ENCODE assay signal across 10 cellular contexts in the genomic region with DNA sequence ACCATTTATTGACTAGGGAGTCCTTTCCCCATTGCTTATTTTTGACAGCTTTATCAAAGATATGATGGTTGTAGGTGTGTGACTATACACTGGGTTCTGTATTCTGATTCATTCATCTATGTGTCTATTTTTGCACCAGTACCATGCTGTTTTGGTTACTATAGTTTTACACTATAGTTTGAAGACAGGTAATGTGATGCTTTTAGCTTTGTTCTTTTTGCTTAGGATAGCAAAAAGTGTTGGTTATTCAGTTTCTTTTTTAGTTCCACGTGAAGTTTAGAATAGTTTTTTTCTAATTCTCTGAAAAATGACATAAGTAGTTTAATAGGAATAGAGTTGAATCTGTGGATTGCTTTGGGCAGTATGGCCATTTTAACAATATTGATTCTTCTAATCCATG. TPM values are rescaled to one million over a fixed set of nuclear protein-coding genes. Genes with fewer than 3 reads are reported as not detected.
"Had no signal": no experiment of that assay in that cellular context is flagged by ENCODE, and none has a peak within 500 bp of the region (broad histone marks: within the 10 kb centered on the region; RNA-seq: fewer than 3 reads in every experiment).

No MANE protein-coding gene starts in this region.

- H3K4me3 ChIP-seq: GM23248, HAP-1 had no signal

- H3K9me3 ChIP-seq: HAP-1 had no signal

- H2AFZ ChIP-seq: GM23248 had no signal

- H3K9ac ChIP-seq: GM23248 had no signal

- H3K36me3 ChIP-seq: HAP-1 had no signal

- ATAC-seq: HCT116 had no signal

- H3K4me1 ChIP-seq: HAP-1 had no signal

- DNase-seq: GM23248, GOT3, H7, KG1 had no signal

- H3K27ac ChIP-seq: GM23248, HL-60 had no signal

RNA-seq across cellular contexts. Expression of gene NACA2, which starts 50.1 kb away (rescaled TPM):
- total RNA-seq: GM23248, H4, H7, HT1080 had no signal
- polyA plus RNA-seq: GM23248, IgD-negative memory B cell had no signal
